Comparison of ENCODE assay signal across 8 cellular contexts in the genomic region with DNA sequence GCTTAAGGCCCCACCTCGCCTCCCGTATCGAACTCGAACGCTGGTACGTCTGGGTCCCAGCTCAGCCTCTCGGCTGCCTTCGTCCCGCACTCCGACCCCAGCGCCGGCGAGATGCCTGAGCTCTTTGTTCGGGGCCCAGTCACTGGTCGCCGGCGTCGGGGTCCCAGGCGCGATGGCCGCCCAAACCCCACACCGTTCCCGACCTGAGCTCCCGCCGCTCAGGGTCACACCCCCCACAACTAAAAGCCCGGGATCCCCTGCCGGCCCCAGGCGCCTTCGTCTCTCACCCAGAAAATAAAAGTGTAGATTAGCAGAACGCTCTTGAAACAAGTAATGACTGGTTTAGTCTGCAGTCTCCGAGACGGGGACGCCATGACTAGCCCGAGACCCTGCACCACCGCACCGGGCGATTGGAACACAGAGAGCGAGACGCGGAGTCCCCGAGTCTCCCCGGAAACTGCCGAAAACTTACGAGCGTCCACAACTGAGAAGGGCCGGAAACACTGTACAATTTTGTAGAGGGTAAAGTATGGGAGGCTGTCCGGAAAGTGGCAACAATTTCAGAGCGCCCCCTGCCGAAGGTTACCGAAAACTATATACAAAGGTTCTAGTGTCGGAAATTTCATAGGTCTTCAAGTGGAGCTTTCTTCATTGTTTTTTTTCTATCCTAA. TPM values are rescaled to one million over a fixed set of nuclear protein-coding genes. Genes with fewer than 3 reads are reported as not detected.
A peak's percentile ranks its signal among the peaks of the same experiment; 100 is the strongest.
DNase-seq lines count a peak whose midpoint lies in the region; ATAC-seq, FAIRE-seq and TF ChIP-seq lines count a peak whose summit lies in the region.

A gene with protein sequence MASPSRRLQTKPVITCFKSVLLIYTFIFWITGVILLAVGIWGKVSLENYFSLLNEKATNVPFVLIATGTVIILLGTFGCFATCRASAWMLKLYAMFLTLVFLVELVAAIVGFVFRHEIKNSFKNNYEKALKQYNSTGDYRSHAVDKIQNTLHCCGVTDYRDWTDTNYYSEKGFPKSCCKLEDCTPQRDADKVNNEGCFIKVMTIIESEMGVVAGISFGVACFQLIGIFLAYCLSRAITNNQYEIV (minus strand): TSS at position 486 of the 671 bp plus-strand sequence. CDS start 112 bp downstream, at position 374.

- TF ChIP-seq CTCF in endothelial cell (IDR thresholded peaks at IDR 0.05; ENCODE audit: unreplicated experiment) = peak; percentile 51

- H4K5ac ChIP-seq in mesendoderm (ENCODE audit: low read length) = no peak within 1 kb of the TSS

- no peak within 1 kb of the TSS for H2BK15ac ChIP-seq in mesendoderm (replicated peaks; ENCODE audit: low read depth)

- H3K4me3 Mint-ChIP-seq in endothelial cell (ENCODE audit: unreplicated experiment) = peak within 1 kb of the TSS; percentile 99

- H2BK120ac ChIP-seq in mesendoderm (ENCODE audit: low read depth, low read length) = no peak within 1 kb of the TSS

- H3K4ac ChIP-seq in mesendoderm (ENCODE audit: low read depth, low read length) = peak within 1 kb of the TSS; percentile 37

- H4K8ac ChIP-seq in mesendoderm (ENCODE audit: low read depth, low read length) = peak within 1 kb of the TSS; percentile 93

- no peaks in the 10 kb centered on the region for H3K36me3 Mint-ChIP-seq in endothelial cell (ENCODE audit: low read depth, unreplicated experiment)

- no peaks in the 10 kb centered on the region for H3K4me1 ChIP-seq in mesendoderm (ENCODE audit: control insufficient read depth, low read depth, low read length)

- peaks cover 3% of the 10 kb centered on the region for H3K27me3 Mint-ChIP-seq in endothelial cell (ENCODE audit: unreplicated experiment)

- no peak within 1 kb of the TSS for H2BK5ac ChIP-seq in mesendoderm (ENCODE audit: low read length)

- H3K9me3 Mint-ChIP-seq in endothelial cell (ENCODE audit: unreplicated experiment) = no peaks in the 10 kb centered on the region

- no CpG with 5 or more reads among the region's 51 CpGs for WGBS in mesendoderm (ENCODE audit: extremely low coverage, insufficient coverage, low lambda C conversion rate)

- H2AK5ac ChIP-seq in mesendoderm (ENCODE audit: low read length) = no peak within 1 kb of the TSS

- peak; percentile 97 for ATAC-seq in HG03066 (IDR thresholded peaks at IDR 0.05; ENCODE audit: low read depth, unreplicated experiment)

- H3K27ac Mint-ChIP-seq in endothelial cell (ENCODE audit: unreplicated experiment) = peak within 1 kb of the TSS; percentile 98

- H3K4me1 Mint-ChIP-seq in endothelial cell (ENCODE audit: unreplicated experiment) = peaks cover 7% of the 10 kb centered on the region

- peak within 1 kb of the TSS; percentile 79 for H3K9ac ChIP-seq in mesendoderm (ENCODE audit: low read length)

- peak within 1 kb of the TSS; percentile 97 for H3K18ac ChIP-seq in mesendoderm (ENCODE audit: low read length)

- peak within 1 kb of the TSS; percentile 24 for H3K23ac ChIP-seq in mesendoderm (ENCODE audit: low read length)

- H3K56ac ChIP-seq in mesendoderm (ENCODE audit: low read length) = peak within 1 kb of the TSS; percentile 82

- H3K79me2 ChIP-seq in mesendoderm (ENCODE audit: control insufficient read depth, insufficient read depth, low read length) = no peaks in the 10 kb centered on the region

- H3K36me3 ChIP-seq in mesendoderm (ENCODE audit: control insufficient read depth, insufficient read depth, low read length) = no peaks in the 10 kb centered on the region

- H3K4me3 ChIP-seq in mesendoderm (ENCODE audit: low read length) = peak within 1 kb of the TSS; percentile 72

- peak; percentile 29 for DNase-seq in GM18507 (ENCODE audit: extremely low spot score, insufficient read length, low read depth)
- peak; percentile 90 for DNase-seq in NCI-H460 (ENCODE audit: extremely low read depth, low read depth)
- peak; percentile 29 for DNase-seq in activated CD8-positive, alpha-beta memory T cell treated with anti-CD3 and anti-CD28 coated beads, Interleukin-2, amount 50 U/mL, for 1 hour (ENCODE audit: extremely low read depth)
- peak; percentile 73 for DNase-seq in endothelial cell (ENCODE audit: low spot score)
- DNase-seq in mesendoderm = peak; percentile 91
- DNase-seq in stimulated activated CD8-positive, alpha-beta memory T cell treated with anti-CD3 and anti-CD28 coated beads, Interleukin-12 subunit alpha, Interleukin-12 subunit beta, amount 100 ng/mL, for 24 hours (ENCODE audit: extremely low read depth) = peak; percentile 14
- no peak for DNase-seq in GDM1 (lab: John Stamatoyannopoulos, UW)

- peak within 1 kb of the TSS; percentile 49 for H3K27ac ChIP-seq in mesendoderm (ENCODE audit: low read depth, low read length)

- no peaks in the 10 kb centered on the region for H3K79me1 ChIP-seq in mesendoderm (ENCODE audit: low read length)

- no peaks in the 10 kb centered on the region for H3K27me3 ChIP-seq in mesendoderm (ENCODE audit: insufficient read depth, low read length, poor library complexity)

- peak within 1 kb of the TSS; percentile 48 for H3K4me2 ChIP-seq in mesendoderm (ENCODE audit: low read length)

- FAIRE-seq in GM18507 (lab: Jason Lieb, UNC) = peak; percentile 85

RNA-seq across cellular contexts. Expression of the gene that starts here (rescaled TPM):
- 35.3 and 40.8 TPM in 2 replicates for total RNA-seq in NCI-H460 (2014; rRNA removed; shearing (Covaris generic))
- 29.1 and 32.8 TPM in 2 replicates for polyA plus RNA-seq in NCI-H460 (2014; cell fraction: nucleus; rRNA removed)
- 52.2 TPM for total RNA-seq in endothelial cell (ENCODE audit: unreplicated experiment)
- 54.6 TPM for polyA plus RNA-seq in mesendoderm (2013, experiment 1 of 2)
- polyA plus RNA-seq in mesendoderm (2013, experiment 2 of 2) = 53.8 TPM
